Comparison of ENCODE assay signal across 8 cellular contexts in the genomic region with DNA sequence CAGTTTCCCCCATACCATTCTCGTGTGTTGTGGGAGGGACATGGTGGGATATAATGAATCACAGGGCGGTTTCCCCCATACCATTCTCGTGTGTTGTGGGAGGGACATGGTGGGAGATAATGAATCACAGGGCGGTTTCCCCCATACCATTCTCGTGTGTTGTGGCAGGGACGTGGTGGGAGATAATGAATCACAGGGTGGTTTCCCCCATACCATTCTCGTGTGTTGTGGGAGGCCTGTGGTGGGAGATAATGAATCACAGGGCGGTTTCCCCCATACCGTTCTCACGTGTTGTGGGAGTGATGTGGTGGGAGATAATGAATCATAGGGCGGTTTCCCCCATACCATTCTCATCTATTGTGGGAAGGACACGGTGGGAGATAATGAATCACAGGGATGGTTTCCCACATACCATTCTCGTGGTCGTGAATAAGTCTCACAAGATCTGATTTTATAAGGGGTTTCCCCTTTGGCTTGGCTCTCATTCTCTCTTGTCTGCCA.
A peak's percentile ranks its signal among the peaks of the same experiment; 100 is the strongest.
DNase-seq lines count a peak whose midpoint lies in the region; ATAC-seq and TF ChIP-seq lines count a peak whose summit lies in the region.

No MANE protein-coding gene starts in this region.

- H3K36me3 Mint-ChIP-seq in central memory CD8-positive, alpha-beta T cell (ENCODE audit: insufficient read depth) = peaks cover 14% of the 10 kb centered on the region

- no peaks in the 10 kb centered on the region for H3K36me3 ChIP-seq in MM.1S (replicated peaks; ENCODE audit: insufficient read depth, low read length)

- no peaks in the 10 kb centered on the region for H3K79me2 ChIP-seq in MM.1S (ENCODE audit: low read length)

- H4K20me1 ChIP-seq in MM.1S (ENCODE audit: insufficient read depth, low read length) = no peaks in the 10 kb centered on the region

- no peak overlapping the region for H3K4me3 ChIP-seq in MM.1S (ENCODE audit: low read length)

- no peak overlapping the region for H3K9ac ChIP-seq in MM.1S (ENCODE audit: low read length)

- peak; percentile 73 for DNase-seq in activated CD4-positive, alpha-beta T cell treated with anti-CD3 and anti-CD28 coated beads for 48 hours
- DNase-seq in central memory CD8-positive, alpha-beta T cell (ENCODE audit: low spot score in 2 of 2) = peak in 1 of 2 donors; percentile 70
- peak in 2 of 3 experiments; percentile 47 to 51 for DNase-seq in stimulated activated CD4-positive, alpha-beta T cell treated with anti-CD3 and anti-CD28 coated beads, TNF-alpha, amount 100 ng/mL, for 24 hours (ENCODE audit: low read depth in 3 of 3)
- DNase-seq in hippocampal formation (lab: John Stamatoyannopoulos, UW) = no peak
- DNase-seq in MM.1S = no peak
- DNase-seq in NCI-H2227 treated with DMSO at 0.1 percent for 48 hours (lab: John Stamatoyannopoulos, UW) = no peak
- DNase-seq in G401 (ENCODE audit: low spot score) = no peak

- no peaks in the 10 kb centered on the region for H3K9me2 ChIP-seq in MM.1S (replicated peaks; ENCODE audit: insufficient read depth, low read length)

- H3K27ac ChIP-seq in MM.1S (ENCODE audit: low read length) = no peak overlapping the region

- no peak overlapping the region for H2AFZ ChIP-seq in MM.1S (ENCODE audit: low read length)

- in situ Hi-C loops in G401 (cut with HindIII; ENCODE audit: low sequenced_read_pairs) = no loop called here

- no peaks in the 10 kb centered on the region for H3F3A ChIP-seq in MM.1S (ENCODE audit: insufficient read depth, low read length)

- peak overlapping the region; percentile 88 for H3K27ac Mint-ChIP-seq in central memory CD8-positive, alpha-beta T cell (ENCODE audit: low read depth)

- no peak for TF ChIP-seq CTCF in MM.1S (IDR thresholded peaks at IDR 0.05; ENCODE audit: low read length)

- ATAC-seq in HG02610 (IDR thresholded peaks at IDR 0.05; ENCODE audit: unreplicated experiment) = peak; percentile 70
- ATAC-seq in central memory CD8-positive, alpha-beta T cell (replicated peaks; ENCODE audit: extremely low read depth, poor library complexity, severe bottlenecking) = peak; percentile 92

- peaks cover 6% of the 10 kb centered on the region for H3K9me3 Mint-ChIP-seq in central memory CD8-positive, alpha-beta T cell

- H3K4me3 Mint-ChIP-seq in central memory CD8-positive, alpha-beta T cell = peak overlapping the region; percentile 16

- no peaks in the 10 kb centered on the region for H3K4me1 ChIP-seq in MM.1S (ENCODE audit: low read length)

- no peak overlapping the region for H3K4me2 ChIP-seq in MM.1S (ENCODE audit: low read depth, low read length)

- no peaks in the 10 kb centered on the region for H3K27me3 ChIP-seq in MM.1S (replicated peaks; ENCODE audit: insufficient read depth, low read length)

- H3K27me3 Mint-ChIP-seq in central memory CD8-positive, alpha-beta T cell = no peaks in the 10 kb centered on the region

- H3K9me3 ChIP-seq in MM.1S (replicated peaks; ENCODE audit: insufficient read depth, low read length) = no peaks in the 10 kb centered on the region

- H3K4me1 Mint-ChIP-seq in central memory CD8-positive, alpha-beta T cell = peaks cover 34% of the 10 kb centered on the region

Comparison
In these comparisons a context has a peak if more than half of its experiments do, and no peak if none do; other contexts are left out.
1. DNase-seq: peak in activated CD4-positive, alpha-beta T cell treated with anti-CD3 and anti-CD28 coated beads for 48 hours (single experiment) and stimulated activated CD4-positive, alpha-beta T cell treated with anti-CD3 and anti-CD28 coated beads, TNF-alpha, amount 100 ng/mL, for 24 hours (2 of 3); none in hippocampal formation (0 of 2), MM.1S (single experiment), NCI-H2227 treated with DMSO at 0.1 percent for 48 hours (single experiment) and G401 (single experiment).